Comparison of ENCODE assay signal across 13 cellular contexts in genomic region chr3:30501526-30501925, GRCh38.
"Had no signal": no experiment of that assay in that cellular context is flagged by ENCODE, and none has a peak within 500 bp of the region (broad histone marks: within the 10 kb centered on the region; RNA-seq: fewer than 3 reads in every experiment).

No MANE protein-coding gene starts in this region.

- H3K27ac ChIP-seq: colonic mucosa, neutrophil, right atrium auricular region, upper lobe of right lung had no signal

- H3K4me1 ChIP-seq: colonic mucosa had no signal

- H3K27me3 ChIP-seq: colonic mucosa, neutrophil, right atrium auricular region, spleen, upper lobe of right lung had no signal

- ATAC-seq: activated CD8-positive, alpha-beta T cell treated with anti-CD3 and anti-CD28 coated beads, Interleukin-2, amount 10 ng/mL, durations not matched to agents 7 days and 5 days; upper lobe of right lung had no signal

- DNase-seq: activated CD4-positive, alpha-beta T cell treated with anti-CD3 and anti-CD28 coated beads for 1 hour; activated CD8-positive, alpha-beta memory T cell treated with anti-CD3 and anti-CD28 coated beads, Interleukin-2, amount 50 U/mL, for 48 hours; activated CD8-positive, alpha-beta T cell treated with anti-CD3 and anti-CD28 coated beads, Interleukin-2, amount 10 ng/mL, durations not matched to agents 7 days and 5 days; activated naive CD4-positive, alpha-beta T cell treated with anti-CD3 and anti-CD28 coated beads for 36 hours; colonic mucosa; effector CD8-positive, alpha-beta T cell; posterior cingulate gyrus; spleen; stimulated activated CD4-positive, alpha-beta T cell treated with anti-CD3 and anti-CD28 coated beads, Interleukin-1b, Interleukin-23, amount 100 ng/mL, for 48 hours; stimulated activated naive CD4-positive, alpha-beta T cell treated with Interleukin-2 at 50 U/mL for 16 hours; upper lobe of right lung had no signal

- H3K4me3 ChIP-seq: colonic mucosa, right atrium auricular region, spleen, upper lobe of right lung had no signal

- H3K36me3 ChIP-seq: colonic mucosa, neutrophil, right atrium auricular region, spleen, upper lobe of right lung had no signal

- H3K9me3 ChIP-seq: colonic mucosa, neutrophil, right atrium auricular region, spleen, upper lobe of right lung had no signal
